Comparison of ENCODE assay signal across 1 cellular context in the genomic region with DNA sequence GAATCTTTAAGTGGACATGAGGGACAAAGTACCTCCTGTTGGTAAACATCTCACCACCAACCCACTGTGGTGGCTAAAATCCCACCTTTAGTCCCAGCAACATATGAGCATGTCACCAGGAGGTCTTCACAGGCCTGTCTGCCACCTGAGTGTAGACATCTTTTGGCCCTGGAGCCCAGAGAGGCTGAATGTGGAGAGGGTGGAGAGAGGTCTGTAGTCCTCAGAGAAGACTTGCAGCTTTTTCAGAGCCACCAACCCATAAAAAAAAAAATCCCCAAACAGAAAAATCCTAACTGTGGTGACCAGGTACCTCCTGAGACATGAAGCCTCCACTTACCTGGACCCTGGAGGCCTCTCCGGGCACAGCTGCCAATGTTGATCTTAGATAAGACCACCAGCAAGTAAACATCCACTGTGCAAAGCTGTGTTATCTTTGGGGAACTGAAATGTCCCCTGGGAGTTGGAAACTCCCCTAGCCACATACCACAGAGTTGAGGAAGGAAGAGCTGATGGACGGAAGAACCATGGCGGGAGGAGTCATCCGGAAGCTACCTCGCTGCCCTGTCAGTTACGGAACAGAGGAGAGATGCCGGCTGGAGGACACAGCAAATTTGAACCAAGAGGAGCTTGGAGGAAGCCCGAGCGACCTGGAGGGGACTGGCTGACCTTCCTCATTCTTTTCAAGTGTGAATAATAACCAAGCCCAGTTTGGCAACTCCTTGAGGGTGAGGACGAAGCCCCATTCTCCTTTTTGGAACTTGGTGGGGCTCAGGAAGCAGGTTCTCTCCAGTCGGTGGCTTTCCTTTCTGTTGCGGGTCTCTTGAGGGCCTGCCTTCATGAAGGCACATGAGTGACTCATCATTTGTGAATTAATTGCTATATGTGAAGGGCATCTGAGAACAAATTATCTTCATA.
A peak's percentile ranks its signal among the peaks of the same experiment; 100 is the strongest.
TF ChIP-seq lines count a peak whose summit lies in the region.

A gene with protein sequence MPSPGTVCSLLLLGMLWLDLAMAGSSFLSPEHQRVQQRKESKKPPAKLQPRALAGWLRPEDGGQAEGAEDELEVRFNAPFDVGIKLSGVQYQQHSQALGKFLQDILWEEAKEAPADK (minus strand): TSS at position 443 of the 915 bp plus-strand sequence. CDS start 2,767 bp downstream, outside the sequence.

TF ChIP-seq in HepG2, 621 proteins besides CTCF, POLR2A, EP300 and RAD21 (continued from another document and continues in another):
- TF ChIP-seq, protein P1, sequence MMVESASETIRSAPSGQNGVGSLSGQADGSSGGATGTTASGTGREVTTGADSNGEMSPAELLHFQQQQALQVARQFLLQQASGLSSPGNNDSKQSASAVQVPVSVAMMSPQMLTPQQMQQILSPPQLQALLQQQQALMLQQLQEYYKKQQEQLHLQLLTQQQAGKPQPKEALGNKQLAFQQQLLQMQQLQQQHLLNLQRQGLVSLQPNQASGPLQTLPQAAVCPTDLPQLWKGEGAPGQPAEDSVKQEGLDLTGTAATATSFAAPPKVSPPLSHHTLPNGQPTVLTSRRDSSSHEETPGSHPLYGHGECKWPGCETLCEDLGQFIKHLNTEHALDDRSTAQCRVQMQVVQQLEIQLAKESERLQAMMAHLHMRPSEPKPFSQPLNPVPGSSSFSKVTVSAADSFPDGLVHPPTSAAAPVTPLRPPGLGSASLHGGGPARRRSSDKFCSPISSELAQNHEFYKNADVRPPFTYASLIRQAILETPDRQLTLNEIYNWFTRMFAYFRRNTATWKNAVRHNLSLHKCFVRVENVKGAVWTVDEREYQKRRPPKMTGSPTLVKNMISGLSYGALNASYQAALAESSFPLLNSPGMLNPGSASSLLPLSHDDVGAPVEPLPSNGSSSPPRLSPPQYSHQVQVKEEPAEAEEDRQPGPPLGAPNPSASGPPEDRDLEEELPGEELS (CRISPR knock-in tag; IDR thresholded peaks at IDR 0.05), result peak; percentile 77
- TF ChIP-seq AHR (CRISPR knock-in tag; IDR thresholded peaks at IDR 0.05) (no peak), DNMT1 (CRISPR knock-in tag; IDR thresholded peaks at IDR 0.05) (no peak), MXI1 (IDR thresholded peaks at IDR 0.05; ENCODE audit: borderline replicate concordance, low read depth, low read length) (no peak), ATAD3A (CRISPR knock-in tag; IDR thresholded peaks at IDR 0.05) (no peak), ETV5 (CRISPR knock-in tag; IDR thresholded peaks at IDR 0.05; ENCODE audit: borderline replicate concordance) (peak; percentile 78; the same call in 1 of the 2 replicates), HNRNPK (IDR thresholded peaks at IDR 0.05; ENCODE audit: low read depth, low read length, poor library complexity, severe bottlenecking) (no peak), MIER3 (CRISPR knock-in tag; IDR thresholded peaks at IDR 0.05; ENCODE audit: borderline replicate concordance) (peak; percentile 43; the same call in 1 of the 2 replicates), KMT2B (CRISPR knock-in tag; IDR thresholded peaks at IDR 0.05) (no peak), ZNF367 (CRISPR knock-in tag; IDR thresholded peaks at IDR 0.05; ENCODE audit: borderline replicate concordance) (no peak), WIZ (CRISPR knock-in tag; IDR thresholded peaks at IDR 0.05) (no peak), ZNF530 (CRISPR knock-in tag; IDR thresholded peaks at IDR 0.05; ENCODE audit: low read depth) (no peak), TP53 (CRISPR knock-in tag; conservative IDR thresholded peaks at IDR 0.05) (0 out of 2 replicates have a peak, but pooled peaks have one; percentile 47), TEAD3 (CRISPR knock-in tag; optimal IDR thresholded peaks at IDR 0.05; ENCODE audit: borderline replicate concordance) (peak; percentile 90), PAWR (CRISPR knock-in tag; IDR thresholded peaks at IDR 0.05; ENCODE audit: borderline replicate concordance) (no peak), HMGA1 (CRISPR knock-in tag; conservative IDR thresholded peaks at IDR 0.05) (no peak), SALL1 (CRISPR knock-in tag; IDR thresholded peaks at IDR 0.05) (peak; percentile 66), ZNF383 (CRISPR knock-in tag; IDR thresholded peaks at IDR 0.05; ENCODE audit: borderline replicate concordance) (no peak), ZNF326 (CRISPR knock-in tag; IDR thresholded peaks at IDR 0.05; ENCODE audit: borderline replicate concordance) (no peak), HIVEP1 (CRISPR knock-in tag; IDR thresholded peaks at IDR 0.05) (0 out of 2 replicates have a peak, but pooled peaks have one; percentile 24), RFX3 (CRISPR knock-in tag; IDR thresholded peaks at IDR 0.05) (no peak), ZNF563 (CRISPR knock-in tag; IDR thresholded peaks at IDR 0.05) (no peak), SRF (IDR thresholded peaks at IDR 0.05; ENCODE audit: low read depth, low read length) (no peak), PTBP1 (IDR thresholded peaks at IDR 0.05; ENCODE audit: low read depth, low read length, poor library complexity, severe bottlenecking) (no peak), SOX5 (CRISPR knock-in tag; IDR thresholded peaks at IDR 0.05; ENCODE audit: borderline replicate concordance) (peak; percentile 47; the same call in 1 of the 2 replicates), SCMH1 (CRISPR knock-in tag; IDR thresholded peaks at IDR 0.05; ENCODE audit: borderline replicate concordance) (no peak), NR2F2 (IDR thresholded peaks at IDR 0.05; ENCODE audit: borderline replicate concordance, low read depth) (no peak), PRPF4 (IDR thresholded peaks at IDR 0.05; ENCODE audit: low read depth, low read length, poor library complexity, severe bottlenecking) (no peak), ZNF672 (CRISPR knock-in tag; IDR thresholded peaks at IDR 0.05) (no peak)
- TF ChIP-seq, protein P2, sequence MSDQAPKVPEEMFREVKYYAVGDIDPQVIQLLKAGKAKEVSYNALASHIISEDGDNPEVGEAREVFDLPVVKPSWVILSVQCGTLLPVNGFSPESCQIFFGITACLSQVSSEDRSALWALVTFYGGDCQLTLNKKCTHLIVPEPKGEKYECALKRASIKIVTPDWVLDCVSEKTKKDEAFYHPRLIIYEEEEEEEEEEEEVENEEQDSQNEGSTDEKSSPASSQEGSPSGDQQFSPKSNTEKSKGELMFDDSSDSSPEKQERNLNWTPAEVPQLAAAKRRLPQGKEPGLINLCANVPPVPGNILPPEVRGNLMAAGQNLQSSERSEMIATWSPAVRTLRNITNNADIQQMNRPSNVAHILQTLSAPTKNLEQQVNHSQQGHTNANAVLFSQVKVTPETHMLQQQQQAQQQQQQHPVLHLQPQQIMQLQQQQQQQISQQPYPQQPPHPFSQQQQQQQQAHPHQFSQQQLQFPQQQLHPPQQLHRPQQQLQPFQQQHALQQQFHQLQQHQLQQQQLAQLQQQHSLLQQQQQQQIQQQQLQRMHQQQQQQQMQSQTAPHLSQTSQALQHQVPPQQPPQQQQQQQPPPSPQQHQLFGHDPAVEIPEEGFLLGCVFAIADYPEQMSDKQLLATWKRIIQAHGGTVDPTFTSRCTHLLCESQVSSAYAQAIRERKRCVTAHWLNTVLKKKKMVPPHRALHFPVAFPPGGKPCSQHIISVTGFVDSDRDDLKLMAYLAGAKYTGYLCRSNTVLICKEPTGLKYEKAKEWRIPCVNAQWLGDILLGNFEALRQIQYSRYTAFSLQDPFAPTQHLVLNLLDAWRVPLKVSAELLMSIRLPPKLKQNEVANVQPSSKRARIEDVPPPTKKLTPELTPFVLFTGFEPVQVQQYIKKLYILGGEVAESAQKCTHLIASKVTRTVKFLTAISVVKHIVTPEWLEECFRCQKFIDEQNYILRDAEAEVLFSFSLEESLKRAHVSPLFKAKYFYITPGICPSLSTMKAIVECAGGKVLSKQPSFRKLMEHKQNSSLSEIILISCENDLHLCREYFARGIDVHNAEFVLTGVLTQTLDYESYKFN (CRISPR knock-in tag; conservative IDR thresholded peaks at IDR 0.05), result peak; percentile 92
- TF ChIP-seq, protein P3, sequence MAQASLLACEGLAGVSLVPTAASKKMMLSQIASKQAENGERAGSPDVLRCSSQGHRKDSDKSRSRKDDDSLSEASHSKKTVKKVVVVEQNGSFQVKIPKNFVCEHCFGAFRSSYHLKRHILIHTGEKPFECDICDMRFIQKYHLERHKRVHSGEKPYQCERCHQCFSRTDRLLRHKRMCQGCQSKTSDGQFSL (CRISPR knock-in tag; IDR thresholded peaks at IDR 0.05), result no peak
- TF ChIP-seq, protein P4, sequence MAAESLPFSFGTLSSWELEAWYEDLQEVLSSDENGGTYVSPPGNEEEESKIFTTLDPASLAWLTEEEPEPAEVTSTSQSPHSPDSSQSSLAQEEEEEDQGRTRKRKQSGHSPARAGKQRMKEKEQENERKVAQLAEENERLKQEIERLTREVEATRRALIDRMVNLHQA (CRISPR knock-in tag; IDR thresholded peaks at IDR 0.05), result no peak
- TF ChIP-seq, protein P5, sequence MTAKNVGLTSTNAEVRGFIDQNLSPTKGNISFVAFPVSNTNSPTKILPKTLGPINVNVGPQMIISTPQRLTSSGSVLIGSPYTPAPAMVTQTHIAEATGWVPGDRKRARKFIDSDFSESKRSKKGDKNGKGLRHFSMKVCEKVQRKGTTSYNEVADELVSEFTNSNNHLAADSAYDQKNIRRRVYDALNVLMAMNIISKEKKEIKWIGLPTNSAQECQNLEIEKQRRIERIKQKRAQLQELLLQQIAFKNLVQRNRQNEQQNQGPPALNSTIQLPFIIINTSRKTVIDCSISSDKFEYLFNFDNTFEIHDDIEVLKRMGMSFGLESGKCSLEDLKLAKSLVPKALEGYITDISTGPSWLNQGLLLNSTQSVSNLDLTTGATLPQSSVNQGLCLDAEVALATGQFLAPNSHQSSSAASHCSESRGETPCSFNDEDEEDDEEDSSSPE (CRISPR knock-in tag; IDR thresholded peaks at IDR 0.05), result no peak
- TF ChIP-seq, protein P6, sequence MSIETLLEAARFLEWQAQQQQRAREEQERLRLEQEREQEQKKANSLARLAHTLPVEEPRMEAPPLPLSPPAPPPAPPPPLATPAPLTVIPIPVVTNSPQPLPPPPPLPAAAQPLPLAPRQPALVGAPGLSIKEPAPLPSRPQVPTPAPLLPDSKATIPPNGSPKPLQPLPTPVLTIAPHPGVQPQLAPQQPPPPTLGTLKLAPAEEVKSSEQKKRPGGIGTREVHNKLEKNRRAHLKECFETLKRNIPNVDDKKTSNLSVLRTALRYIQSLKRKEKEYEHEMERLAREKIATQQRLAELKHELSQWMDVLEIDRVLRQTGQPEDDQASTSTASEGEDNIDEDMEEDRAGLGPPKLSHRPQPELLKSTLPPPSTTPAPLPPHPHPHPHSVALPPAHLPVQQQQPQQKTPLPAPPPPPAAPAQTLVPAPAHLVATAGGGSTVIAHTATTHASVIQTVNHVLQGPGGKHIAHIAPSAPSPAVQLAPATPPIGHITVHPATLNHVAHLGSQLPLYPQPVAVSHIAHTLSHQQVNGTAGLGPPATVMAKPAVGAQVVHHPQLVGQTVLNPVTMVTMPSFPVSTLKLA (IDR thresholded peaks at IDR 0.05), result no peak
- TF ChIP-seq, protein P7, sequence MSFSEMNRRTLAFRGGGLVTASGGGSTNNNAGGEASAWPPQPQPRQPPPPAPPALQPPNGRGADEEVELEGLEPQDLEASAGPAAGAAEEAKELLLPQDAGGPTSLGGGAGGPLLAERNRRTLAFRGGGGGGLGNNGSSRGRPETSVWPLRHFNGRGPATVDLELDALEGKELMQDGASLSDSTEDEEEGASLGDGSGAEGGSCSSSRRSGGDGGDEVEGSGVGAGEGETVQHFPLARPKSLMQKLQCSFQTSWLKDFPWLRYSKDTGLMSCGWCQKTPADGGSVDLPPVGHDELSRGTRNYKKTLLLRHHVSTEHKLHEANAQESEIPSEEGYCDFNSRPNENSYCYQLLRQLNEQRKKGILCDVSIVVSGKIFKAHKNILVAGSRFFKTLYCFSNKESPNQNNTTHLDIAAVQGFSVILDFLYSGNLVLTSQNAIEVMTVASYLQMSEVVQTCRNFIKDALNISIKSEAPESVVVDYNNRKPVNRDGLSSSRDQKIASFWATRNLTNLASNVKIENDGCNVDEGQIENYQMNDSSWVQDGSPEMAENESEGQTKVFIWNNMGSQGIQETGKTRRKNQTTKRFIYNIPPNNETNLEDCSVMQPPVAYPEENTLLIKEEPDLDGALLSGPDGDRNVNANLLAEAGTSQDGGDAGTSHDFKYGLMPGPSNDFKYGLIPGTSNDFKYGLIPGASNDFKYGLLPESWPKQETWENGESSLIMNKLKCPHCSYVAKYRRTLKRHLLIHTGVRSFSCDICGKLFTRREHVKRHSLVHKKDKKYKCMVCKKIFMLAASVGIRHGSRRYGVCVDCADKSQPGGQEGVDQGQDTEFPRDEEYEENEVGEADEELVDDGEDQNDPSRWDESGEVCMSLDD (CRISPR knock-in tag; IDR thresholded peaks at IDR 0.05; ENCODE audit: borderline replicate concordance), result no peak
- TF ChIP-seq, protein P8, sequence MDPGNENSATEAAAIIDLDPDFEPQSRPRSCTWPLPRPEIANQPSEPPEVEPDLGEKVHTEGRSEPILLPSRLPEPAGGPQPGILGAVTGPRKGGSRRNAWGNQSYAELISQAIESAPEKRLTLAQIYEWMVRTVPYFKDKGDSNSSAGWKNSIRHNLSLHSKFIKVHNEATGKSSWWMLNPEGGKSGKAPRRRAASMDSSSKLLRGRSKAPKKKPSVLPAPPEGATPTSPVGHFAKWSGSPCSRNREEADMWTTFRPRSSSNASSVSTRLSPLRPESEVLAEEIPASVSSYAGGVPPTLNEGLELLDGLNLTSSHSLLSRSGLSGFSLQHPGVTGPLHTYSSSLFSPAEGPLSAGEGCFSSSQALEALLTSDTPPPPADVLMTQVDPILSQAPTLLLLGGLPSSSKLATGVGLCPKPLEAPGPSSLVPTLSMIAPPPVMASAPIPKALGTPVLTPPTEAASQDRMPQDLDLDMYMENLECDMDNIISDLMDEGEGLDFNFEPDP (CRISPR knock-in tag; conservative IDR thresholded peaks at IDR 0.05), result 0 out of 2 replicates have a peak, but pooled peaks have one; percentile 72
